Comparison of ENCODE assay signal across 17 cellular contexts in genomic region chr5:41851116-41851515, GRCh38. TPM values are rescaled to one million over a fixed set of nuclear protein-coding genes. Genes with fewer than 3 reads are reported as not detected.
DNase-seq lines count a peak whose midpoint lies in the region; ATAC-seq lines count a peak whose summit lies in the region.
"Had no signal": no experiment of that assay in that cellular context is flagged by ENCODE, and none has a peak within 500 bp of the region (broad histone marks: within the 10 kb centered on the region; RNA-seq: fewer than 3 reads in every experiment).

No MANE protein-coding gene starts in this region.

- H3K27ac Mint-ChIP-seq in activated T-cell treated with anti-CD3 and anti-CD28 coated beads, Interleukin-2, amount 50 U/mL, for 72 hours: peak overlapping the region; percentile 81
- peak overlapping the region; percentile 86 for H3K27ac Mint-ChIP-seq in activated T-helper 17 cell treated with anti-CD3 and anti-CD28 coated beads, Interleukin-2, amount 50 U/mL, for 72 hours
- H3K27ac Mint-ChIP-seq: B cell had no signal

- peaks cover 23% of the 10 kb centered on the region for H3K4me1 Mint-ChIP-seq in activated T-cell treated with anti-CD3 and anti-CD28 coated beads, Interleukin-2, amount 50 U/mL, for 72 hours (ENCODE audit: low read depth)
- H3K4me1 Mint-ChIP-seq in activated T-helper 17 cell treated with anti-CD3 and anti-CD28 coated beads, Interleukin-2, amount 50 U/mL, for 72 hours: peaks cover 23% of the 10 kb centered on the region
- H3K4me1 Mint-ChIP-seq: B cell had no signal

- peaks cover 20 to 43% of the 10 kb centered on the region in 2 donors for H3K36me3 Mint-ChIP-seq in activated T-cell treated with anti-CD3 and anti-CD28 coated beads, Interleukin-2, amount 50 U/mL, for 72 hours (ENCODE audit: insufficient read depth in 2 of 2)
- H3K36me3 Mint-ChIP-seq in activated T-helper 17 cell treated with anti-CD3 and anti-CD28 coated beads, Interleukin-2, amount 50 U/mL, for 72 hours (ENCODE audit: low read depth): peaks cover 31% of the 10 kb centered on the region

- H3K27me3 Mint-ChIP-seq in activated T-cell treated with anti-CD3 and anti-CD28 coated beads, Interleukin-2, amount 50 U/mL, for 72 hours (ENCODE audit: low read depth): no peaks in the 10 kb centered on the region
- H3K27me3 Mint-ChIP-seq in activated T-helper 17 cell treated with anti-CD3 and anti-CD28 coated beads, Interleukin-2, amount 50 U/mL, for 72 hours: no peaks in the 10 kb centered on the region
- H3K27me3 Mint-ChIP-seq: B cell had no signal

- ATAC-seq in activated CD4-positive, CD25-positive, alpha-beta regulatory T cell treated with anti-CD3 and anti-CD28 coated beads, Interleukin-2, amount 50 U/mL, for 24 hours: peak; percentile 68 to 70
- peak; percentile 59 to 65 for ATAC-seq in activated T-cell treated with anti-CD3 and anti-CD28 coated beads, Interleukin-2, amount 50 U/mL, for 72 hours (replicated peaks in 1 of 2)
- peak; percentile 81 for ATAC-seq in activated T-helper 17 cell treated with anti-CD3 and anti-CD28 coated beads, Interleukin-2, amount 50 U/mL, for 72 hours (replicated peaks)
- peak; percentile 69 for ATAC-seq in stimulated activated naive CD8-positive, alpha-beta T cell treated with anti-CD3 and anti-CD28 coated beads, Interleukin-15, Interleukin-2, amounts not matched to agents 100 U/mL and 50 U/mL, for 24 hours

- peak overlapping the region; percentile 27 to 79 for H3K4me3 Mint-ChIP-seq in activated T-cell treated with anti-CD3 and anti-CD28 coated beads, Interleukin-2, amount 50 U/mL, for 72 hours
- H3K4me3 Mint-ChIP-seq in activated T-helper 17 cell treated with anti-CD3 and anti-CD28 coated beads, Interleukin-2, amount 50 U/mL, for 72 hours: peak overlapping the region; percentile 54
- H3K4me3 Mint-ChIP-seq: B cell had no signal

- no peaks in the 10 kb centered on the region for H3K9me3 Mint-ChIP-seq in activated T-cell treated with anti-CD3 and anti-CD28 coated beads, Interleukin-2, amount 50 U/mL, for 72 hours
- H3K9me3 Mint-ChIP-seq in activated T-helper 17 cell treated with anti-CD3 and anti-CD28 coated beads, Interleukin-2, amount 50 U/mL, for 72 hours: no peaks in the 10 kb centered on the region

- no peak for DNase-seq in activated CD4-positive, CD25-positive, alpha-beta regulatory T cell treated with anti-CD3 and anti-CD28 coated beads, Interleukin-2, amount 50 U/mL, for 72 hours
- no peak for DNase-seq in activated T-cell treated with anti-CD3 and anti-CD28 coated beads, Interleukin-2, amount 50 U/mL, for 72 hours
- no peak for DNase-seq in activated T-cell treated with anti-CD3 and anti-CD28 coated beads, Interleukin-2, amount 50 U/mL, for 1 hour
- DNase-seq in stimulated activated naive CD8-positive, alpha-beta T cell treated with anti-CD3 and anti-CD28 coated beads, Interleukin-15, Interleukin-2, amounts not matched to agents 100 U/mL and 50 U/mL, for 24 hours: no peak
- DNase-seq in AG08396 (ENCODE audit: low spot score) (no peak), SKM-1 (lab: John Stamatoyannopoulos, UW; ENCODE audit: unreplicated experiment) (no peak)
- DNase-seq: 8988T; DMS79 treated with DMSO at 0.1 percent for 48 hours; NCI-H1417; NCI-H187; NCI-H2107; NCI-H510A; NCI-H748 treated with DMSO at 0.1 percent for 48 hours; NK-92 treated with Interleukin-12 subunit alpha and Interleukin-12 subunit beta, amount 100 ng/mL, for 24 hours had no signal

RNA-seq across cellular contexts. Expression of gene OXCT1, which starts 19.1 kb away (rescaled TPM):
- 10 to 100 TPM; 58.7 to 63.8 TPM for total RNA-seq in activated T-cell treated with anti-CD3 and anti-CD28 coated beads, Interleukin-2, amount 50 U/mL, for 72 hours
- total RNA-seq in activated T-helper 17 cell treated with anti-CD3 and anti-CD28 coated beads, Interleukin-2, amount 50 U/mL, for 72 hours: 10 to 100 TPM; 49.9 to 74.4 TPM

RNA-seq across cellular contexts. Expression of gene RIMOC1, which starts 53.0 kb away (rescaled TPM):
- total RNA-seq in activated T-cell treated with anti-CD3 and anti-CD28 coated beads, Interleukin-2, amount 50 U/mL, for 72 hours: 10 to 100 TPM; 32.9 to 36.8 TPM
- total RNA-seq in activated T-helper 17 cell treated with anti-CD3 and anti-CD28 coated beads, Interleukin-2, amount 50 U/mL, for 72 hours: 10 to 100 TPM; 29.7 to 32.7 TPM
